ENCODE assay signal across 1 cellular context in genomic region chr7:2818653-2819052, GRCh38.
TF ChIP-seq lines count a peak whose summit lies in the region.

No MANE protein-coding gene starts in this region.

TF ChIP-seq in GM12878, 131 proteins besides CTCF, POLR2A, EP300 and RAD21:
- TF ChIP-seq ZBTB4 (CRISPR knock-in tag; IDR thresholded peaks at IDR 0.05) (no peak), NFIC (IDR thresholded peaks at IDR 0.05; ENCODE audit: low read depth, low read length) (no peak), ASH2L (IDR thresholded peaks at IDR 0.05; ENCODE audit: borderline replicate concordance, low read depth) (no peak), MAX (IDR thresholded peaks at IDR 0.05; ENCODE audit: low read depth, low read length) (no peak), KAT2A (conservative IDR thresholded peaks at IDR 0.05; ENCODE audit: control insufficient read depth, low read depth, low read length) (no peak), POU2F2 (IDR thresholded peaks at IDR 0.05; ENCODE audit: borderline replicate concordance, low read depth, low read length) (no peak), CREB1 (IDR thresholded peaks at IDR 0.05; ENCODE audit: low read depth) (no peak), RFX5 (IDR thresholded peaks at IDR 0.05; ENCODE audit: low read depth, low read length) (no peak), KLF5 (IDR thresholded peaks at IDR 0.05; ENCODE audit: partially characterized antibody) (no peak), CHD1 (IDR thresholded peaks at IDR 0.05; ENCODE audit: low read depth, low read length) (no peak), ZNF24 (IDR thresholded peaks at IDR 0.05) (no peak), MTA3 (IDR thresholded peaks at IDR 0.05; ENCODE audit: borderline replicate concordance, low read length) (no peak), SMC3 (IDR thresholded peaks at IDR 0.05; ENCODE audit: borderline replicate concordance, low read length) (no peak), GABPA (IDR thresholded peaks at IDR 0.05; ENCODE audit: low read depth) (no peak), SMAD5 (IDR thresholded peaks at IDR 0.05; ENCODE audit: low read depth) (no peak), STAT1 (conservative IDR thresholded peaks at IDR 0.05) (no peak)
- TF ChIP-seq, protein P1, sequence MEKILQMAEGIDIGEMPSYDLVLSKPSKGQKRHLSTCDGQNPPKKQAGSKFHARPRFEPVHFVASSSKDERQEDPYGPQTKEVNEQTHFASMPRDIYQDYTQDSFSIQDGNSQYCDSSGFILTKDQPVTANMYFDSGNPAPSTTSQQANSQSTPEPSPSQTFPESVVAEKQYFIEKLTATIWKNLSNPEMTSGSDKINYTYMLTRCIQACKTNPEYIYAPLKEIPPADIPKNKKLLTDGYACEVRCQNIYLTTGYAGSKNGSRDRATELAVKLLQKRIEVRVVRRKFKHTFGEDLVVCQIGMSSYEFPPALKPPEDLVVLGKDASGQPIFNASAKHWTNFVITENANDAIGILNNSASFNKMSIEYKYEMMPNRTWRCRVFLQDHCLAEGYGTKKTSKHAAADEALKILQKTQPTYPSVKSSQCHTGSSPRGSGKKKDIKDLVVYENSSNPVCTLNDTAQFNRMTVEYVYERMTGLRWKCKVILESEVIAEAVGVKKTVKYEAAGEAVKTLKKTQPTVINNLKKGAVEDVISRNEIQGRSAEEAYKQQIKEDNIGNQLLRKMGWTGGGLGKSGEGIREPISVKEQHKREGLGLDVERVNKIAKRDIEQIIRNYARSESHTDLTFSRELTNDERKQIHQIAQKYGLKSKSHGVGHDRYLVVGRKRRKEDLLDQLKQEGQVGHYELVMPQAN (conservative IDR thresholded peaks at IDR 0.05): no peak
